In genomic region chr2:139360654-139361053, GRCh38 we compare ENCODE assay signal across 19 cellular contexts.
DNase-seq lines count a peak whose midpoint lies in the region; ATAC-seq and TF ChIP-seq lines count a peak whose summit lies in the region.
"Had no signal": no experiment of that assay in that cellular context is flagged by ENCODE, and none has a peak within 500 bp of the region (broad histone marks: within the 10 kb centered on the region; RNA-seq: fewer than 3 reads in every experiment).

No MANE protein-coding gene starts in this region.

- no peak overlapping the region for H3K27ac ChIP-seq in PC-3 (ENCODE audit: low read length)
- H3K27ac ChIP-seq in neural cell (ENCODE audit: low read length): no peak overlapping the region
- H3K27ac ChIP-seq: 22Rv1; A549; BLaER1 treated with 17β-estradiol and CSF1 and Interleukin-3, amounts not matched to agents 10 nM and 100 nM; C4-2B had no signal

- no TSS peak for BruUV-seq in PC-3 (replicated peaks; lab: Mats Ljungman, UMichigan)

- ATAC-seq in PC-3 (peak; percentile 70), left colon (peak; percentile 84)
- ATAC-seq: A549; CD8-positive, alpha-beta T cell had no signal

- DNase-seq in LNCaP clone FGC (ENCODE audit: low read depth) (peak; percentile 26), PC-3 (peak; percentile 28), left colon (no peak), kidney tubule cell (ENCODE audit: low spot score) (no peak), SHP77 (lab: John Stamatoyannopoulos, UW) (no peak), T-helper 2 cell (no peak), posterior vena cava (ENCODE audit: low spot score) (no peak)
- DNase-seq: AML-193; Caco-2; Calu3; CD4-positive, alpha-beta T cell; CD8-positive, alpha-beta T cell; DMS79 treated with DMSO at 0.1 percent for 48 hours; GF-D8 had no signal

- H2AFZ ChIP-seq in PC-3 (ENCODE audit: low read length): no peak overlapping the region
- H2AFZ ChIP-seq in neural cell (ENCODE audit: low read depth, low read length): no peak overlapping the region

- no peak for TF ChIP-seq CTCF in LNCaP clone FGC (IDR thresholded peaks at IDR 0.05; ENCODE audit: control insufficient read depth, extremely low read depth, insufficient read depth)
- TF ChIP-seq CTCF in PC-3 (conservative IDR thresholded peaks at IDR 0.05; ENCODE audit: low read depth, low read length): no peak
- no peak for TF ChIP-seq CTCF in neural cell (IDR thresholded peaks at IDR 0.05; ENCODE audit: poor library complexity, severe bottlenecking)

- POLR2A ChIA-PET in PC-3 (lab: Charles Lee; ENCODE audit: unreplicated experiment): no interaction called here

- H3K4me2 ChIP-seq in PC-3 (ENCODE audit: low read length) (no peak overlapping the region), neural cell (ENCODE audit: low read length) (no peak overlapping the region)
- H3K4me2 ChIP-seq: A549; BLaER1 treated with 17β-estradiol and CSF1 and Interleukin-3, amounts not matched to agents 10 nM and 100 nM had no signal

- H3K9me3 ChIP-seq in PC-3 (ENCODE audit: low read length) (no peaks in the 10 kb centered on the region), neural cell (ENCODE audit: low read length) (no peaks in the 10 kb centered on the region)
- H3K9me3 ChIP-seq: A549; BLaER1 treated with 17β-estradiol and CSF1 and Interleukin-3, amounts not matched to agents 10 nM and 100 nM; Caco-2 had no signal

- H3K9me2 ChIP-seq in PC-3 (replicated peaks; ENCODE audit: low read length) (no peaks in the 10 kb centered on the region), neural cell (ENCODE audit: insufficient read depth, low read length) (no peaks in the 10 kb centered on the region)

- TF ChIP-seq EP300 in neural cell (conservative IDR thresholded peaks at IDR 0.05; ENCODE audit: poor library complexity, severe bottlenecking): peak; percentile 21

- H3K9ac ChIP-seq in PC-3 (ENCODE audit: low read length): no peak overlapping the region
- H3K9ac ChIP-seq in neural cell (ENCODE audit: low read length): no peak overlapping the region
- H3K9ac ChIP-seq: BLaER1 treated with 17β-estradiol and CSF1 and Interleukin-3, amounts not matched to agents 10 nM and 100 nM had no signal

- H3F3A ChIP-seq in PC-3 (ENCODE audit: low read length, unreplicated experiment) (no peaks in the 10 kb centered on the region), neural cell (ENCODE audit: insufficient read depth, low read length, poor library complexity, severe bottlenecking) (peaks cover 4% of the 10 kb centered on the region)

- no peaks in the 10 kb centered on the region for H3K79me2 ChIP-seq in PC-3 (ENCODE audit: low read length)
- H3K79me2 ChIP-seq in neural cell (replicated peaks; ENCODE audit: insufficient read depth, low read length): no peaks in the 10 kb centered on the region

- no peak for TF ChIP-seq RAD21 in neural cell (conservative IDR thresholded peaks at IDR 0.05)

- intact Hi-C loops in PC-3 (cut with micrococcal nuclease): no loop called here
- intact Hi-C loops in left colon (cut with DNase I, micrococcal nuclease): no loop called here
- intact Hi-C loops in posterior vena cava (cut with DNase I): no loop called here

- H3K27me3 ChIP-seq in PC-3 (ENCODE audit: low read length) (no peaks in the 10 kb centered on the region), neural cell (ENCODE audit: insufficient read depth, low read depth, low read length) (no peaks in the 10 kb centered on the region)
- H3K27me3 ChIP-seq: BLaER1 treated with 17β-estradiol and CSF1 and Interleukin-3, amounts not matched to agents 10 nM and 100 nM had no signal

- H4K20me1 ChIP-seq in PC-3 (ENCODE audit: low read length) (no peaks in the 10 kb centered on the region), neural cell (ENCODE audit: insufficient read depth) (no peaks in the 10 kb centered on the region)
- H4K20me1 ChIP-seq: BLaER1 treated with 17β-estradiol and CSF1 and Interleukin-3, amounts not matched to agents 10 nM and 100 nM had no signal

- H3K4me1 ChIP-seq in PC-3 (ENCODE audit: insufficient read depth, low read length): no peaks in the 10 kb centered on the region
- H3K4me1 ChIP-seq: A549, Caco-2 had no signal

- H3K4me3 ChIP-seq in LNCaP clone FGC (ENCODE audit: low read depth, low read length) (no peak overlapping the region), PC-3 (ENCODE audit: low read length) (no peak overlapping the region), neural cell (ENCODE audit: low read length) (no peak overlapping the region)
- H3K4me3 ChIP-seq: A549; BLaER1 treated with 17β-estradiol and CSF1 and Interleukin-3, amounts not matched to agents 10 nM and 100 nM had no signal

- CTCF ChIA-PET in PC-3 (lab: Charles Lee): no interaction called here

- no peaks in the 10 kb centered on the region for H3K36me3 ChIP-seq in PC-3 (ENCODE audit: low read depth, low read length)
- no peaks in the 10 kb centered on the region for H3K36me3 ChIP-seq in neural cell (ENCODE audit: insufficient read depth, low read length)
- H3K36me3 ChIP-seq: BLaER1 treated with 17β-estradiol and CSF1 and Interleukin-3, amounts not matched to agents 10 nM and 100 nM had no signal

TF ChIP-seq in neural cell, 6 proteins besides CTCF, POLR2A, EP300 and RAD21:
- TF ChIP-seq, protein P1, sequence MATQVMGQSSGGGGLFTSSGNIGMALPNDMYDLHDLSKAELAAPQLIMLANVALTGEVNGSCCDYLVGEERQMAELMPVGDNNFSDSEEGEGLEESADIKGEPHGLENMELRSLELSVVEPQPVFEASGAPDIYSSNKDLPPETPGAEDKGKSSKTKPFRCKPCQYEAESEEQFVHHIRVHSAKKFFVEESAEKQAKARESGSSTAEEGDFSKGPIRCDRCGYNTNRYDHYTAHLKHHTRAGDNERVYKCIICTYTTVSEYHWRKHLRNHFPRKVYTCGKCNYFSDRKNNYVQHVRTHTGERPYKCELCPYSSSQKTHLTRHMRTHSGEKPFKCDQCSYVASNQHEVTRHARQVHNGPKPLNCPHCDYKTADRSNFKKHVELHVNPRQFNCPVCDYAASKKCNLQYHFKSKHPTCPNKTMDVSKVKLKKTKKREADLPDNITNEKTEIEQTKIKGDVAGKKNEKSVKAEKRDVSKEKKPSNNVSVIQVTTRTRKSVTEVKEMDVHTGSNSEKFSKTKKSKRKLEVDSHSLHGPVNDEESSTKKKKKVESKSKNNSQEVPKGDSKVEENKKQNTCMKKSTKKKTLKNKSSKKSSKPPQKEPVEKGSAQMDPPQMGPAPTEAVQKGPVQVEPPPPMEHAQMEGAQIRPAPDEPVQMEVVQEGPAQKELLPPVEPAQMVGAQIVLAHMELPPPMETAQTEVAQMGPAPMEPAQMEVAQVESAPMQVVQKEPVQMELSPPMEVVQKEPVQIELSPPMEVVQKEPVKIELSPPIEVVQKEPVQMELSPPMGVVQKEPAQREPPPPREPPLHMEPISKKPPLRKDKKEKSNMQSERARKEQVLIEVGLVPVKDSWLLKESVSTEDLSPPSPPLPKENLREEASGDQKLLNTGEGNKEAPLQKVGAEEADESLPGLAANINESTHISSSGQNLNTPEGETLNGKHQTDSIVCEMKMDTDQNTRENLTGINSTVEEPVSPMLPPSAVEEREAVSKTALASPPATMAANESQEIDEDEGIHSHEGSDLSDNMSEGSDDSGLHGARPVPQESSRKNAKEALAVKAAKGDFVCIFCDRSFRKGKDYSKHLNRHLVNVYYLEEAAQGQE (IDR thresholded peaks at IDR 0.05; ENCODE audit: borderline replicate concordance): no peak
- TF ChIP-seq MXI1 (conservative IDR thresholded peaks at IDR 0.05; ENCODE audit: poor library complexity, severe bottlenecking) (no peak), POLR2AphosphoS5 (IDR thresholded peaks at IDR 0.05) (no peak), SMC3 (conservative IDR thresholded peaks at IDR 0.05; ENCODE audit: poor library complexity) (no peak), TAF1 (IDR thresholded peaks at IDR 0.05; ENCODE audit: low read depth) (no peak), EZH2 (IDR thresholded peaks at IDR 0.05; ENCODE audit: borderline replicate concordance, insufficient read depth, low read length, poor library complexity, severe bottlenecking) (no peak)

Comparison
In these comparisons a context has a peak if more than half of its experiments do, and no peak if none do; other contexts are left out.
1. DNase-seq: peak in LNCaP clone FGC (single experiment) and PC-3 (single experiment); none in left colon (0 of 2), kidney tubule cell (single experiment), SHP77 (0 of 2), T-helper 2 cell (0 of 5) and posterior vena cava (single experiment).